Comparison of ENCODE assay signal across 8 cellular contexts in the genomic region with DNA sequence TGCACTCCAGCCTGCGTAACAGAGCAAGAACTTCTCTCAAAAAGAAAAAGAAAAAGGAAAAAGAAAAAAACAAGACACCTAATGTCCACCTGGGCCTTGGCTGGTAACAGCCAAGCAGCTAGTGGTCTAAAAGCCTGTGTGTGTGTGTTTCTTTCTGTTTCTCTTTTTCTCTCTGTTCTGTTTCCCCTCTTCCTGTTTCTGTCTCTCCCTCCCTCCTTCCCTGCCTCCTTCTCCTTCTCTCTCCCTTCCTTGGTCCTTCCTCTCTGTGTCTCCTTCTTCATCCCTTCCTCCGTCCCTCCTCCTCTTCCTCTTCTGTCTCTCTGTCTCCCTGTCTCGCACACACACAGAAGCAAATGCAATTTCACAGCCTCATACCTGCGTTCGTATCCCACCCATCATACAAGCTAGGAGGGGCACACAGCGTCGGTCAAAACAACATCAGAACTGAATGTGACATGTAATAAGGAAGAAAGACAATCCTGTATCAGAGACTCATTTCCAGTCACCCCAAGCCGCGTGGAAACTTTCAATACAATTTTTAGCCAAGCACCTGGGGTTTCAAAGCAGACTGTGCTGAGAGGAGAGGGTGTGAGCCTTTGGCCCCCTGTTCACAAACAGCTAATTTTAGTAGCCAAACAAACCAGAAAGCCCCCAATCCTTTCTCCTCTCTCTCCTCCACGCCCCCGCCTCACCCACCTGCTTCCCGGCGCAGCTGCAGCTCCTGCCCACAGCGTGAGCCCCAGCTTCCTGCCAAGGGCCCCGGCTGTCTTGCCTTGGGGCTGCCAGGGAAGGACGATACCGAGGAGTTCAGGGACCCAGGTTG. TPM values are rescaled to one million over a fixed set of nuclear protein-coding genes. Genes with fewer than 3 reads are reported as not detected.
DNase-seq lines count a peak whose midpoint lies in the region; ATAC-seq and TF ChIP-seq lines count a peak whose summit lies in the region.

No MANE protein-coding gene starts in this region.

- H3K27ac Mint-ChIP-seq in stimulated activated memory B cell treated with anti-CD40 and anti-IgM and Interleukin-4, amounts not matched to agents 10 μg/mL and 1 μg/mL and 100 μg/mL, for 72 hours = peak overlapping the region; percentile 94
- H3K27ac Mint-ChIP-seq in progenitor cell of endocrine pancreas (no peak overlapping the region), HFFc6 (no peak overlapping the region)

- peak overlapping the region; percentile 82 for H3K4me3 Mint-ChIP-seq in stimulated activated memory B cell treated with anti-CD40 and anti-IgM and Interleukin-4, amounts not matched to agents 10 μg/mL and 1 μg/mL and 100 μg/mL, for 72 hours
- H3K4me3 Mint-ChIP-seq in progenitor cell of endocrine pancreas (ENCODE audit: low read depth) = no peak overlapping the region
- no peak overlapping the region for H3K4me3 Mint-ChIP-seq in HFFc6

- DNase-seq in NCI-H1092 treated with DMSO at 0.1 percent for 48 hours (lab: John Stamatoyannopoulos, UW) (peak; percentile 57), progenitor cell of endocrine pancreas (ENCODE audit: low spot score, unreplicated experiment) (no peak), HFFc6 (no peak)
- DNase-seq in activated naive CD4-positive, alpha-beta T cell treated with anti-CD3 and anti-CD28 coated beads, Interleukin-2, amount 50 U/mL, for 16 hours = peak; percentile 63

- TF ChIP-seq CTCF in progenitor cell of endocrine pancreas (IDR thresholded peaks at IDR 0.05; ENCODE audit: unreplicated experiment) (no peak), HFFc6 (IDR thresholded peaks at IDR 0.05) (no peak)

- ATAC-seq in GM21825 (IDR thresholded peaks at IDR 0.05; ENCODE audit: unreplicated experiment) (peak; percentile 73), GM18519 (IDR thresholded peaks at IDR 0.05; ENCODE audit: low FRiP score, unreplicated experiment) (no peak)
- ATAC-seq in stimulated activated memory B cell treated with anti-CD40 and anti-IgM and Interleukin-4, amounts not matched to agents 10 μg/mL and 1 μg/mL and 100 μg/mL, for 72 hours = peak; percentile 85

- peak; percentile 16 for TF ChIP-seq POLR2A in GM15510 (IDR thresholded peaks at IDR 0.05; ENCODE audit: borderline replicate concordance, extremely low read depth, insufficient read length)

- no peaks in the 10 kb centered on the region for H3K27me3 Mint-ChIP-seq in stimulated activated memory B cell treated with anti-CD40 and anti-IgM and Interleukin-4, amounts not matched to agents 10 μg/mL and 1 μg/mL and 100 μg/mL, for 72 hours
- no peaks in the 10 kb centered on the region for H3K27me3 Mint-ChIP-seq in progenitor cell of endocrine pancreas
- peaks cover 8% of the 10 kb centered on the region for H3K27me3 Mint-ChIP-seq in HFFc6 (ENCODE audit: insufficient read depth)

- peaks cover 42% of the 10 kb centered on the region for H3K4me1 Mint-ChIP-seq in stimulated activated memory B cell treated with anti-CD40 and anti-IgM and Interleukin-4, amounts not matched to agents 10 μg/mL and 1 μg/mL and 100 μg/mL, for 72 hours
- H3K4me1 Mint-ChIP-seq in progenitor cell of endocrine pancreas (ENCODE audit: low read depth) (peaks cover 3% of the 10 kb centered on the region), HFFc6 (ENCODE audit: low read depth) (no peaks in the 10 kb centered on the region)

- H3K36me3 Mint-ChIP-seq in stimulated activated memory B cell treated with anti-CD40 and anti-IgM and Interleukin-4, amounts not matched to agents 10 μg/mL and 1 μg/mL and 100 μg/mL, for 72 hours = no peaks in the 10 kb centered on the region
- H3K36me3 Mint-ChIP-seq in progenitor cell of endocrine pancreas (ENCODE audit: insufficient read depth) = no peaks in the 10 kb centered on the region
- H3K36me3 Mint-ChIP-seq in HFFc6 (ENCODE audit: low read depth) = no peaks in the 10 kb centered on the region; the same call in 1 of the 2 replicates

- no peaks in the 10 kb centered on the region for H3K9me3 Mint-ChIP-seq in stimulated activated memory B cell treated with anti-CD40 and anti-IgM and Interleukin-4, amounts not matched to agents 10 μg/mL and 1 μg/mL and 100 μg/mL, for 72 hours
- H3K9me3 Mint-ChIP-seq in progenitor cell of endocrine pancreas (ENCODE audit: low read depth) (no peaks in the 10 kb centered on the region), HFFc6 (peaks cover 4% of the 10 kb centered on the region; the same call in 1 of the 2 replicates)

RNA-seq across cellular contexts. Expression of a gene that starts 50.2 kb away (rescaled TPM):
- total RNA-seq in progenitor cell of endocrine pancreas = 65.4 and 68.6 TPM in 2 replicates
- 10 to 100 TPM; 52.9 to 61.9 (median 57.6) TPM for total RNA-seq in HFFc6 (2021; fragmentation: NEBNext Ultra II Directional; extraction: Animal tissue kit (Norgen Biotek cat#: 25700))

Comparison
In these comparisons a context has a peak if more than half of its experiments do, and no peak if none do; other contexts are left out.
1. DNase-seq: peak in NCI-H1092 treated with DMSO at 0.1 percent for 48 hours (single experiment) and activated naive CD4-positive, alpha-beta T cell treated with anti-CD3 and anti-CD28 coated beads, Interleukin-2, amount 50 U/mL, for 16 hours (single experiment); none in progenitor cell of endocrine pancreas (single experiment) and HFFc6 (single experiment).